In the genomic region with DNA sequence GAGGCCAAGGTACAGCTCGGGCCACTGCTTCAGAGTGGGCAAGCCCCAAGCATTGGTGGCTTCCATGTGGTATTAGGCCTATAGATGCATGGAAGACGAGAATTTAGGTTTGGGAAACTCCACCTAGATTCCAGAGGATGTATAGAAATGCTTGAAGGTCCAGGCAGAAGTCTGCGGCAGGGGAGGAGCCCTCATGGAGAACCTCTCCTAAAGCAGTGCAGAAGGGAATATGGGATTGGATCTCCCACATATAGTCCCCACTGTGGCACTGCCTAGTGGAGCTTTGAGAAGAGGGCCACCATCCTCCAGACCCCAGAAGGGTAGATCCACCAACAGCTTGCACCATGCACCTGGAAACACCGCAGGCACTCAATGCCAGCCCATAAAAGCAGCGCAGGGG, we compare ENCODE assay signal across 21 cellular contexts.
"Had no signal": no experiment of that assay in that cellular context is flagged by ENCODE, and none has a peak within 500 bp of the region (broad histone marks: within the 10 kb centered on the region; RNA-seq: fewer than 3 reads in every experiment).

No MANE protein-coding gene starts in this region.

- H3K9ac ChIP-seq: parathyroid adenoma had no signal

- DNase-seq: activated CD4-positive, alpha-beta T cell treated with anti-CD3 and anti-CD28 coated beads, Interleukin-2, amount 50 U/mL, for 1 hour; activated CD4-positive, CD25-positive, alpha-beta regulatory T cell treated with anti-CD3 and anti-CD28 coated beads, Interleukin-2, amount 50 U/mL, for 72 hours; activated CD8-positive, alpha-beta memory T cell treated with anti-CD3 and anti-CD28 coated beads, Interleukin-2, amount 50 U/mL, for 4 hours; activated effector memory CD4-positive, alpha-beta T cell treated with anti-CD3 and anti-CD28 coated beads, Interleukin-2, amount 50 U/mL, for 16 hours; activated T-cell treated with anti-CD3 and anti-CD28 coated beads, Interleukin-2, amount 50 U/mL, for 72 hours; effector CD4-positive, alpha-beta T cell; foreskin fibroblast; left cardiac atrium; lower lobe of right lung; right lobe of liver; small intestine; stimulated activated CD4-positive, alpha-beta T cell treated with anti-CD3 and anti-CD28 coated beads, Interleukin-15, amount 100 ng/mL, for 24 hours; stimulated activated CD4-positive, alpha-beta T cell treated with anti-CD3 and anti-CD28 coated beads, Interleukin-2, amount 100 ng/mL, for 48 hours had no signal

- H3K27ac Mint-ChIP-seq: activated naive CD4-positive, alpha-beta T cell treated with anti-CD3 and anti-CD28 coated beads, Interleukin-2, amount 50 U/mL, for 72 hours; activated T-cell treated with anti-CD3 and anti-CD28 coated beads, Interleukin-2, amount 50 U/mL, for 72 hours; mesothelial cell of epicardium; nephron; stimulated activated naive CD8-positive, alpha-beta T cell treated with anti-CD3 and anti-CD28 coated beads, Interleukin-15, Interleukin-2, amounts not matched to agents 100 ng/mL and 50 ng/mL, for 24 hours had no signal

- H3K4me2 ChIP-seq: hepatocyte had no signal

- H3K4me3 Mint-ChIP-seq: activated T-cell treated with anti-CD3 and anti-CD28 coated beads, Interleukin-2, amount 50 U/mL, for 72 hours; mesothelial cell of epicardium; nephron; stimulated activated naive CD8-positive, alpha-beta T cell treated with anti-CD3 and anti-CD28 coated beads, Interleukin-15, Interleukin-2, amounts not matched to agents 100 ng/mL and 50 ng/mL, for 24 hours had no signal

- H3K27me3 Mint-ChIP-seq: stimulated activated naive CD8-positive, alpha-beta T cell treated with anti-CD3 and anti-CD28 coated beads, Interleukin-15, Interleukin-2, amounts not matched to agents 100 ng/mL and 50 ng/mL, for 24 hours had no signal

- H3K4me3 ChIP-seq: hepatocyte, lower lobe of right lung, right lobe of liver, tibial nerve had no signal

- H3K27ac ChIP-seq: hepatocyte, lower lobe of right lung, parathyroid adenoma, right lobe of liver, tibial nerve, VCaP had no signal

- H3K4me1 ChIP-seq: lower lobe of right lung, parathyroid adenoma, tibial nerve had no signal

- H3K4me1 Mint-ChIP-seq: mesothelial cell of epicardium, nephron had no signal

- H3K27me3 ChIP-seq: hepatocyte, right lobe of liver, tibial nerve had no signal

- H3K9me3 ChIP-seq: lower lobe of right lung, right lobe of liver, tibial nerve had no signal

- ATAC-seq: activated naive CD4-positive, alpha-beta T cell treated with anti-CD3 and anti-CD28 coated beads, Interleukin-2, amount 50 U/mL, for 72 hours; activated T-cell treated with anti-CD3 and anti-CD28 coated beads, Interleukin-2, amount 50 U/mL, for 72 hours; left cardiac atrium; lower lobe of right lung; right lobe of liver had no signal
